In genomic region chr16:88804173-88804551, GRCh38 we compare ENCODE assay signal across 8 cellular contexts. TPM values are rescaled to one million over a fixed set of nuclear protein-coding genes. Genes with fewer than 3 reads are reported as not detected.
DNase-seq lines count a peak whose midpoint lies in the region; ATAC-seq and TF ChIP-seq lines count a peak whose summit lies in the region.

No MANE protein-coding gene starts in this region.

- no peak for TF ChIP-seq POLR2A in heart left ventricle (IDR thresholded peaks at IDR 0.05)

- H3K4me1 ChIP-seq in heart left ventricle (peaks cover 0 to 31% (median 11%) of the 10 kb centered on the region in 12 donors), tibial artery (peaks cover 0 to 23% (median 14%) of the 10 kb centered on the region in 4 donors)

- H3K27ac ChIP-seq in heart left ventricle (no peak overlapping the region), tibial artery (no peak overlapping the region)

- TF ChIP-seq CTCF in heart left ventricle (IDR thresholded peaks at IDR 0.05) = no peak
- no peak for TF ChIP-seq CTCF in activated CD8-positive, alpha-beta T cell treated with anti-CD3 and anti-CD28 coated beads for 36 hours (IDR thresholded peaks at IDR 0.05)
- TF ChIP-seq CTCF in tibial artery (IDR thresholded peaks at IDR 0.05) = no peak

- H3K36me3 Mint-ChIP-seq in activated CD8-positive, alpha-beta T cell treated with anti-CD3 and anti-CD28 coated beads for 36 hours (ENCODE audit: low read depth) = peaks cover 41% of the 10 kb centered on the region

- H3K9me3 ChIP-seq in heart left ventricle = no peaks in the 10 kb centered on the region
- H3K9me3 ChIP-seq in tibial artery = no peaks in the 10 kb centered on the region

- no peaks in the 10 kb centered on the region for H3K9me3 Mint-ChIP-seq in activated CD8-positive, alpha-beta T cell treated with anti-CD3 and anti-CD28 coated beads for 36 hours

- ATAC-seq in heart left ventricle = no peak
- no peak for ATAC-seq in activated CD8-positive, alpha-beta T cell treated with anti-CD3 and anti-CD28 coated beads for 36 hours

- intact Hi-C loops in heart left ventricle (cut with DNase I) = no loop called here
- intact Hi-C loops in cardiac septum (cut with DNase I) = no loop called here
- intact Hi-C loops in activated CD8-positive, alpha-beta T cell treated with anti-CD3 and anti-CD28 coated beads for 36 hours (cut with micrococcal nuclease) = loop anchor here (5.0 kb wide), 1 partner anchor 57 kb away; no protein-coding TSS in a partner anchor
- intact Hi-C loops in tibial artery (cut with DNase I; ENCODE audit: low total_unique reads) = no loop called here

- CTCF ChIA-PET in activated CD8-positive, alpha-beta T cell treated with anti-CD3 and anti-CD28 coated beads for 36 hours (lab: Charles Lee) = interaction anchor here (1.5 kb wide), 2 partner anchors 24 to 67 kb away, joined by 4 read pairs; no protein-coding TSS in a partner anchor

- peak overlapping the region in 9 of 12 donors; percentile 12 to 84 (median 72) for H3K4me3 ChIP-seq in heart left ventricle
- peak overlapping the region; percentile 53 for H3K4me3 ChIP-seq in iPS-11a (ENCODE audit: low read depth, low read length)
- peak overlapping the region; percentile 54 to 72 for H3K4me3 ChIP-seq in tibial artery

- peaks cover 0 to 18% (median 4%) of the 10 kb centered on the region in 9 donors for H3K36me3 ChIP-seq in heart left ventricle
- H3K36me3 ChIP-seq in tibial artery = peaks cover 0 to 22% (median 5%) of the 10 kb centered on the region in 3 donors

- 2 to 9% (median 3%) methylated on average over 9 to 16 of the region's 16 CpGs for WGBS in heart left ventricle, 4 donors

- POLR2A ChIA-PET in activated CD8-positive, alpha-beta T cell treated with anti-CD3 and anti-CD28 coated beads for 36 hours (lab: Charles Lee) = interaction anchor here (2.8 to 4.5 kb wide), 2 partner anchors 8 to 22 kb away, joined by 19 to 49 read pairs; partner anchors contain the start of gene APRT

- H3K4me1 Mint-ChIP-seq in activated CD8-positive, alpha-beta T cell treated with anti-CD3 and anti-CD28 coated beads for 36 hours (ENCODE audit: low read depth) = peaks cover 17% of the 10 kb centered on the region

- no peaks in the 10 kb centered on the region for H3K27me3 Mint-ChIP-seq in activated CD8-positive, alpha-beta T cell treated with anti-CD3 and anti-CD28 coated beads for 36 hours

- H3K27me3 ChIP-seq in heart left ventricle (no peaks in the 10 kb centered on the region), tibial artery (no peaks in the 10 kb centered on the region)

- peak overlapping the region; percentile 77 for H3K27ac Mint-ChIP-seq in activated CD8-positive, alpha-beta T cell treated with anti-CD3 and anti-CD28 coated beads for 36 hours

- H3K4me3 Mint-ChIP-seq in activated CD8-positive, alpha-beta T cell treated with anti-CD3 and anti-CD28 coated beads for 36 hours = peak overlapping the region; percentile 81

- DNase-seq in heart left ventricle (peak in 1 of 5 donors; percentile 29), cardiac septum (ENCODE audit: low spot score) (no peak), tibial artery (peak in 1 of 2 donors; percentile 69), OCI-M2 (lab: John Stamatoyannopoulos, UW; ENCODE audit: unreplicated experiment) (no peak), HUDEP-2 (lab: John Stamatoyannopoulos, UW; ENCODE audit: unreplicated experiment in 76 of 76) (no peak), SKM-1 (lab: John Stamatoyannopoulos, UW; ENCODE audit: unreplicated experiment) (no peak)
- DNase-seq in activated CD8-positive, alpha-beta T cell treated with anti-CD3 and anti-CD28 coated beads for 36 hours = no peak

RNA-seq across cellular contexts. Expression of gene CDT1, which starts 0.6 kb away (rescaled TPM):
- total RNA-seq in heart left ventricle (1 to 10 TPM in 4 of 9 donors, under 1 TPM in 5; 0.23 to 6.1 (median 0.70) TPM), cardiac septum (0.46 TPM)
- polyA plus RNA-seq in heart left ventricle = under 1 TPM; 0.19 to 0.40 TPM
- 100 to 1,000 TPM; 180 to 182 TPM for total RNA-seq in activated CD8-positive, alpha-beta T cell treated with anti-CD3 and anti-CD28 coated beads for 36 hours

RNA-seq across cellular contexts. Expression of gene APRT, which starts 7.6 kb away (rescaled TPM):
- total RNA-seq in heart left ventricle = 10 to 100 TPM; 26.6 to 75.8 (median 44.2) TPM
- polyA plus RNA-seq in heart left ventricle = 100 to 1,000 TPM in 1 of 2 donors, 10 to 100 TPM in 1; 62.6 to 129 TPM
- 46.6 TPM for total RNA-seq in cardiac septum
- 100 to 1,000 TPM; 236 to 240 TPM for total RNA-seq in activated CD8-positive, alpha-beta T cell treated with anti-CD3 and anti-CD28 coated beads for 36 hours

RNA-seq across cellular contexts. Expression of gene PIEZO1, which starts 19.1 kb away (rescaled TPM):
- total RNA-seq in heart left ventricle (10 to 100 TPM; 14.2 to 59.7 (median 19.7) TPM), cardiac septum (20.4 TPM)
- 10 to 100 TPM; 31.2 to 45.0 TPM for polyA plus RNA-seq in heart left ventricle
- 10 to 100 TPM; 87.7 to 91.8 TPM for total RNA-seq in activated CD8-positive, alpha-beta T cell treated with anti-CD3 and anti-CD28 coated beads for 36 hours

RNA-seq across cellular contexts. Expression of gene GALNS, which starts 52.6 kb away (rescaled TPM):
- total RNA-seq in heart left ventricle = 10 to 100 TPM; 10.7 to 22.7 (median 13.3) TPM
- 10 to 100 TPM; 14.1 to 16.4 TPM for polyA plus RNA-seq in heart left ventricle
- total RNA-seq in cardiac septum = 18.0 TPM
- total RNA-seq in activated CD8-positive, alpha-beta T cell treated with anti-CD3 and anti-CD28 coated beads for 36 hours = 10 to 100 TPM; 24.5 to 25.4 TPM

RNA-seq across cellular contexts. Expression of gene TRAPPC2L, which starts 52.8 kb away (rescaled TPM):
- 10 to 100 TPM; 20.3 to 65.7 (median 44.2) TPM for total RNA-seq in heart left ventricle
- 10 to 100 TPM; 30.3 to 51.3 TPM for polyA plus RNA-seq in heart left ventricle
- 42.3 TPM for total RNA-seq in cardiac septum
- 10 to 100 TPM; 56.4 to 61.9 TPM for total RNA-seq in activated CD8-positive, alpha-beta T cell treated with anti-CD3 and anti-CD28 coated beads for 36 hours

Comparison
In these comparisons a context has a peak if more than half of its experiments do, and no peak if none do; other contexts are left out.
1. RNA of gene CDT1, which starts 0.6 kb away (total RNA-seq): 180 to 182 TPM in activated CD8-positive, alpha-beta T cell treated with anti-CD3 and anti-CD28 coated beads for 36 hours; 0.23 to 6.1 TPM in heart left ventricle and 0.46 TPM in cardiac septum (single experiment); every median in the first group is over 10 times any median in the second.
2. Peak in every context shown above with its lines, with median percentiles within 50 percentile points of each other: H3K4me3 ChIP-seq.